8 cellular contexts compared by ENCODE assay signal in the genomic region with DNA sequence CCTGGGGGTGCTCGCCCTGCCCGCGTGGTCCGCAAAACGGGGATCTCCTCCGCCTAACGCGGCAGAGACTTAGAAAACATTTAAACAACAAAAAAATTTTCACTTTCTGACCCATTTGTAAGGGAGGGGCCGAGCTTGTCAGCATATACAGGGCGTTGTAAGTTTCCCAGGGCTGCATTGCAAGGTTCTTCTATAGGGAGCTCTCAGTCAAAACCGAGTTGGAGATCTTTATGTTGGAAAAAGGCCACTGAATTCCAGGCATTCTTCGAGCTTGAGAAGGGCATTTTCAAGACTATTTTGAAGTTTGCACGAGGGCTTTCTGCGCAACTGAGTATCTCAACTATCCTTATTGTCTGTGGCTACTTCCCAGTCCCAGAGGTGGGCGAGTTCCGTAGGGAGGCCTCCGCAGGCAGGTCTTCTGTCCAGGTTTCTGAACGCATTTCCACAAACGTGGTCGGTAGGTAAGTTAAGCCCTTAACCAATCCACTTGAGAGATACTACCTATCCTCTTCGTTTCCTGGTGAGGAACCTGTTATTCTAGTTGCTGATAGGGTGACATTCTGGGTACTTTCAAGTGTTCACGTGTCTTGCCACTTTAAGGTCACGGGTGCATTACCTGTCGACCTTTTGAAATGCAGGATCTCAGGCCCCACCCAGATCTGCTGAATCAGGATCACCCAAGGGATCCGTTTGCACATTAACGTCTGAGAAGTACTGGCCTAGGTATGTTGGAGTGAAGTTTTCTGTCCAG. TPM values are rescaled to one million over a fixed set of nuclear protein-coding genes. Genes with fewer than 3 reads are reported as not detected.
DNase-seq lines count a peak whose midpoint lies in the region; ATAC-seq and TF ChIP-seq lines count a peak whose summit lies in the region.

No MANE protein-coding gene starts in this region.

- peak; percentile 57 for DNase-seq in HuH-7 (ENCODE audit: low spot score)
- DNase-seq in activated T-helper 1 cell treated with anti-CD3 and anti-CD28 coated beads, Interleukin-12 subunit alpha, Interleukin-12 subunit beta, Interleukin-2, Interleukin-4 antibody, amounts not matched to agents 30 ng/mL and 10 ng/mL and 1 ng/mL, durations not matched to agents 14 hours and 24 hours and 36 hours (ENCODE audit: low spot score) = no peak
- DNase-seq in heart right ventricle = peak in 1 of 2 donors; percentile 3
- DNase-seq in progenitor cell of endocrine pancreas (ENCODE audit: low spot score, unreplicated experiment) = no peak
- DNase-seq in activated effector memory CD4-positive, alpha-beta T cell treated with anti-CD3 and anti-CD28 coated beads, Interleukin-2, amount 50 U/mL, for 16 hours = no peak

- H3K4me3 ChIP-seq in heart right ventricle = peak overlapping the region; percentile 65 to 91 (median 86)

- H3K9me3 ChIP-seq in ES-I3 (ENCODE audit: control insufficient read depth, insufficient read depth, low read length) (no peaks in the 10 kb centered on the region), heart right ventricle (no peaks in the 10 kb centered on the region)

- H3K4me3 Mint-ChIP-seq in activated T-helper 1 cell treated with anti-CD3 and anti-CD28 coated beads, Interleukin-12 subunit alpha, Interleukin-12 subunit beta, Interleukin-2, Interleukin-4 antibody, amounts not matched to agents 30 ng/mL and 10 ng/mL and 1 ng/mL, durations not matched to agents 14 hours and 24 hours and 36 hours = peak overlapping the region; percentile 87
- peak overlapping the region; percentile 91 for H3K4me3 Mint-ChIP-seq in progenitor cell of endocrine pancreas (ENCODE audit: low read depth)

- no peaks in the 10 kb centered on the region for H3K4me1 ChIP-seq in ES-I3 (ENCODE audit: insufficient read depth, low read length)
- peaks cover 4 to 20% (median 14%) of the 10 kb centered on the region in 9 donors for H3K4me1 ChIP-seq in heart right ventricle

- peak overlapping the region; percentile 99 for H3K9ac ChIP-seq in ES-I3 (ENCODE audit: low read depth, low read length)

- peaks cover 15% of the 10 kb centered on the region for H3K4me1 Mint-ChIP-seq in activated T-helper 1 cell treated with anti-CD3 and anti-CD28 coated beads, Interleukin-12 subunit alpha, Interleukin-12 subunit beta, Interleukin-2, Interleukin-4 antibody, amounts not matched to agents 30 ng/mL and 10 ng/mL and 1 ng/mL, durations not matched to agents 14 hours and 24 hours and 36 hours (ENCODE audit: low read depth)
- H3K4me1 Mint-ChIP-seq in progenitor cell of endocrine pancreas (ENCODE audit: low read depth) = peaks cover 17% of the 10 kb centered on the region

- no peak overlapping the region for H3K27ac Mint-ChIP-seq in activated T-helper 1 cell treated with anti-CD3 and anti-CD28 coated beads, Interleukin-12 subunit alpha, Interleukin-12 subunit beta, Interleukin-2, Interleukin-4 antibody, amounts not matched to agents 30 ng/mL and 10 ng/mL and 1 ng/mL, durations not matched to agents 14 hours and 24 hours and 36 hours
- H3K27ac Mint-ChIP-seq in progenitor cell of endocrine pancreas = peak overlapping the region; percentile 99

- ATAC-seq in heart right ventricle = peak in 6 of 8 donors; percentile 5 to 28 (median 13)
- no peak for ATAC-seq in HG03108 (IDR thresholded peaks at IDR 0.05; ENCODE audit: unreplicated experiment)
- ATAC-seq in HG02852 (IDR thresholded peaks at IDR 0.05; ENCODE audit: unreplicated experiment) = no peak

- peak overlapping the region; percentile 55 to 96 (median 90) for H3K27ac ChIP-seq in heart right ventricle

- peaks cover 12% of the 10 kb centered on the region for H3K27me3 Mint-ChIP-seq in activated T-helper 1 cell treated with anti-CD3 and anti-CD28 coated beads, Interleukin-12 subunit alpha, Interleukin-12 subunit beta, Interleukin-2, Interleukin-4 antibody, amounts not matched to agents 30 ng/mL and 10 ng/mL and 1 ng/mL, durations not matched to agents 14 hours and 24 hours and 36 hours (ENCODE audit: insufficient read depth)
- no peaks in the 10 kb centered on the region for H3K27me3 Mint-ChIP-seq in progenitor cell of endocrine pancreas

- H3K27me3 ChIP-seq in heart right ventricle = no peaks in the 10 kb centered on the region

- TF ChIP-seq CTCF in heart right ventricle (IDR thresholded peaks at IDR 0.05) = no peak
- TF ChIP-seq CTCF in progenitor cell of endocrine pancreas (IDR thresholded peaks at IDR 0.05; ENCODE audit: unreplicated experiment) = no peak

- no peaks in the 10 kb centered on the region for H3K9me3 Mint-ChIP-seq in activated T-helper 1 cell treated with anti-CD3 and anti-CD28 coated beads, Interleukin-12 subunit alpha, Interleukin-12 subunit beta, Interleukin-2, Interleukin-4 antibody, amounts not matched to agents 30 ng/mL and 10 ng/mL and 1 ng/mL, durations not matched to agents 14 hours and 24 hours and 36 hours
- H3K9me3 Mint-ChIP-seq in progenitor cell of endocrine pancreas (ENCODE audit: low read depth) = no peaks in the 10 kb centered on the region

- H3K36me3 Mint-ChIP-seq in activated T-helper 1 cell treated with anti-CD3 and anti-CD28 coated beads, Interleukin-12 subunit alpha, Interleukin-12 subunit beta, Interleukin-2, Interleukin-4 antibody, amounts not matched to agents 30 ng/mL and 10 ng/mL and 1 ng/mL, durations not matched to agents 14 hours and 24 hours and 36 hours (ENCODE audit: low read depth) = no peaks in the 10 kb centered on the region
- H3K36me3 Mint-ChIP-seq in progenitor cell of endocrine pancreas (ENCODE audit: insufficient read depth) = peaks cover 1% of the 10 kb centered on the region

- H3K36me3 ChIP-seq in ES-I3 (ENCODE audit: insufficient read depth, low read length) (no peaks in the 10 kb centered on the region), heart right ventricle (no peaks in the 10 kb centered on the region)

- WGBS in heart right ventricle, 2 donors = 18 to 20% methylated on average over 26 of the region's 26 CpGs

- intact Hi-C loops in activated T-helper 1 cell treated with anti-CD3 and anti-CD28 coated beads, Interleukin-12 subunit alpha, Interleukin-12 subunit beta, Interleukin-2, Interleukin-4 antibody, amounts not matched to agents 30 ng/mL and 10 ng/mL and 1 ng/mL, durations not matched to agents 14 hours and 24 hours and 36 hours (cut with micrococcal nuclease) = loop anchor here (1.0 to 5.0 kb wide), 3 partner anchors 8 to 85 kb away; a partner anchor contains a TSS
- intact Hi-C loops in heart right ventricle (cut with DNase I) = loop anchor here in 7 of 10 donors (5.0 kb wide), 5 partner anchors 35 to 70 kb away; a partner anchor contains a TSS

RNA-seq across cellular contexts. Expression of a gene that starts 51.5 kb away (rescaled TPM):
- total RNA-seq in activated T-helper 1 cell treated with anti-CD3 and anti-CD28 coated beads, Interleukin-12 subunit alpha, Interleukin-12 subunit beta, Interleukin-2, Interleukin-4 antibody, amounts not matched to agents 30 ng/mL and 10 ng/mL and 1 ng/mL, durations not matched to agents 14 hours and 24 hours and 36 hours = 19.3 and 20.7 TPM in 2 replicates
- total RNA-seq in heart right ventricle (100 to 1,000 TPM in 3 of 10 donors, 10 to 100 TPM in 7; 67.8 to 117 (median 87.4) TPM), progenitor cell of endocrine pancreas (234 and 254 TPM in 2 replicates)
- polyA plus RNA-seq in heart right ventricle = 10 to 100 TPM; 24.2 to 36.1 TPM

Comparison
In these comparisons a context has a peak if more than half of its experiments do, and no peak if none do; other contexts are left out.
1. ATAC-seq: peak in heart right ventricle (6 of 8); none in HG03108 (single experiment) and HG02852 (single experiment).